8 cellular contexts compared by ENCODE assay signal in the genomic region with DNA sequence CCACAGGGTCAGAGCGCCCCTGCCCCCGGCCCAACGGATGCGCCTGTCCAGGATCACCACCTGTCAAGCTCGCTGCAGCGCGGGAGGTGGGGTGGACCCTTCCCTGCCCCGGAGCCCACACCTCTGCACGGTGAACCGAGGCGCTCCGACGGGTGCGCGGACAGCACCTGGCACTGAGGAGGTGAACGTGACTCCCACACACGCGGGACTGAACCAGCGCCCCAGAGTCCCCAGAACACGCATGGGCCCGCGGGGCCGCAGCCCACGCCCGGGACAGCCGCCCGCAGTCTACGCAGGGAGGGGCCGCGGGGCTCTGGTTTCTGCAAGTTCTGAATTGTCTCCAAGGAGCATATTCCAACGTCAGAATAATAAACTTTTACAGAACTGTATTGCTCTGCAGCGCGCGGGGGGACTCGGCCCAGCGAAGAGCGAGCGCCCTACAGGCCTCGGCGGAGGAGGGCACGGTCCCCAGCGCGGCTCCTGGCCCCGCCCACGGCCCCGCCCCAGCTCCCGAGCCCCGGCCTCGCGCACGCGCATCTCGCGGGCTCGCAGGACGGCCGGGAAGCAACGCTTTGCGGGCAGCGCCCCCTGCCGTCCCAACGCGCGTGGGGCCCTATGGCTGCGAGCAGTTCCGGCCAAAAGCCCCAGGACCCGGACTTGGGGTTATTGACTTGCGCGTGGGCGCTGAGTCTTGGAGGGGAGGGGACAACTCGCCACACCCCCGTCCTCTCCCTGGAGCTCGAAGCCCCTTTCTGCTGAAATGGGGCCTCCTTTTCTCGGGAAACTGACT. TPM values are rescaled to one million over a fixed set of nuclear protein-coding genes. Genes with fewer than 3 reads are reported as not detected.
DNase-seq lines count a peak whose midpoint lies in the region; ATAC-seq and TF ChIP-seq lines count a peak whose summit lies in the region.

No MANE protein-coding gene starts in this region.

- H3K27me3 ChIP-seq in esophagus squamous epithelium (peaks cover 0 to 14% (median 0%) of the 10 kb centered on the region in 4 donors), muscle layer of duodenum (ENCODE audit: low read depth, low read length) (no peaks in the 10 kb centered on the region)

- H3K4me3 Mint-ChIP-seq in activated T-cell treated with anti-CD3 and anti-CD28 coated beads, Interleukin-2, amount 50 U/mL, for 72 hours = peak overlapping the region; percentile 44 to 47

- no peaks in the 10 kb centered on the region for H4K20me1 ChIP-seq in OCI-LY7 (ENCODE audit: insufficient read depth, low read length)

- H3K27ac Mint-ChIP-seq in activated T-cell treated with anti-CD3 and anti-CD28 coated beads, Interleukin-2, amount 50 U/mL, for 72 hours = no peak overlapping the region

- H3K27ac ChIP-seq in OCI-LY7 (ENCODE audit: low read depth, low read length, poor library complexity, severe bottlenecking) (no peak overlapping the region), esophagus squamous epithelium (peak overlapping the region; percentile 11 to 50 (median 31)), muscle layer of duodenum (ENCODE audit: low read length) (no peak overlapping the region)

- peaks cover 0 to 3% of the 10 kb centered on the region in 2 donors for H3K9me3 Mint-ChIP-seq in activated T-cell treated with anti-CD3 and anti-CD28 coated beads, Interleukin-2, amount 50 U/mL, for 72 hours

- TF ChIP-seq POLR2A in esophagus squamous epithelium (IDR thresholded peaks at IDR 0.05) = peak in 2 of 4 donors; percentile 17 to 24

- peaks cover 8% of the 10 kb centered on the region for H3K27me3 Mint-ChIP-seq in activated T-cell treated with anti-CD3 and anti-CD28 coated beads, Interleukin-2, amount 50 U/mL, for 72 hours (ENCODE audit: low read depth)

- no TSS peak for BruUV-seq in OCI-LY7 (replicated peaks; lab: Mats Ljungman, UMichigan)

- H3K79me2 ChIP-seq in OCI-LY7 (ENCODE audit: insufficient read depth, low read depth, low read length) = no peaks in the 10 kb centered on the region

- H3K4me2 ChIP-seq in OCI-LY7 (ENCODE audit: low read length) = peak overlapping the region; percentile 48

- no peaks in the 10 kb centered on the region; the same call in 1 of the 2 replicates for H3K9me3 ChIP-seq in OCI-LY7 (ENCODE audit: low read length)
- H3K9me3 ChIP-seq in esophagus squamous epithelium = no peaks in the 10 kb centered on the region
- H3K9me3 ChIP-seq in muscle layer of duodenum (ENCODE audit: control insufficient read depth in 1 of 2, low read length in 2 of 2) = no peaks in the 10 kb centered on the region

- H3K36me3 Mint-ChIP-seq in activated T-cell treated with anti-CD3 and anti-CD28 coated beads, Interleukin-2, amount 50 U/mL, for 72 hours (ENCODE audit: insufficient read depth in 2 of 2) = no peaks in the 10 kb centered on the region

- H3K4me3 ChIP-seq in OCI-LY7 (ENCODE audit: low read depth, low read length, poor library complexity, severe bottlenecking) (peak overlapping the region; percentile 15), esophagus squamous epithelium (peak overlapping the region; percentile 30 to 67 (median 50)), muscle layer of duodenum (ENCODE audit: low read depth in 1 of 2, low read length in 2 of 2) (peak overlapping the region; percentile 30 to 70)

- 2% methylated on average over 20 of the region's 74 CpGs; no CpG with 5 or more reads in 1 of the 2 donors for WGBS in esophagus squamous epithelium, 2 donors

- peak; percentile 87 for DNase-seq in COLO668 (lab: John Stamatoyannopoulos, UW; ENCODE audit: unreplicated experiment)
- peak; percentile 88 for DNase-seq in HPDE6-E6E7 (ENCODE audit: extremely low spot score)
- DNase-seq in OCI-LY7 (ENCODE audit: low spot score) = peak; percentile 90
- DNase-seq in activated T-cell treated with anti-CD3 and anti-CD28 coated beads, Interleukin-2, amount 50 U/mL, for 72 hours = peak; percentile 92 to 97
- DNase-seq in esophagus squamous epithelium (lab: John Stamatoyannopoulos, UW) = peak; percentile 46
- peak; percentile 81 to 86 for DNase-seq in stimulated activated CD8-positive, alpha-beta memory T cell treated with anti-CD3 and anti-CD28 coated beads, Interleukin-4, amount 100 ng/mL, for 4 hours (ENCODE audit: low read depth in 2 of 2, low spot score in 1 of 2)

- POLR2A ChIA-PET in OCI-LY7 (lab: Charles Lee) = interaction anchor here (1.2 kb wide), 1 partner anchor 394 kb away, joined by 4 read pairs; no protein-coding TSS in a partner anchor

- H3K4me1 Mint-ChIP-seq in activated T-cell treated with anti-CD3 and anti-CD28 coated beads, Interleukin-2, amount 50 U/mL, for 72 hours (ENCODE audit: low read depth) = no peaks in the 10 kb centered on the region

- peak; percentile 91 for ATAC-seq in GM19467 (IDR thresholded peaks at IDR 0.05; ENCODE audit: unreplicated experiment)
- peak; percentile 97 to 98 for ATAC-seq in activated T-cell treated with anti-CD3 and anti-CD28 coated beads, Interleukin-2, amount 50 U/mL, for 72 hours (replicated peaks in 1 of 2)

- CTCF ChIA-PET in OCI-LY7 (lab: Charles Lee; ENCODE audit: unreplicated experiment) = interaction anchor here (0.6 to 1.7 kb wide), 4 partner anchors 15 to 421 kb away, joined by 3 to 17 read pairs (median 4); no protein-coding TSS in a partner anchor

- no peaks in the 10 kb centered on the region for H3K9me2 ChIP-seq in OCI-LY7 (ENCODE audit: insufficient read depth, low read length)

- intact Hi-C loops in OCI-LY7 (cut with micrococcal nuclease; ENCODE audit: unreplicated experiment) = loop anchor here (1.0 to 10.0 kb wide), 4 partner anchors 130 to 395 kb away; a partner anchor contains a TSS
- intact Hi-C loops in esophagus squamous epithelium (cut with DNase I) = loop anchor here (5.0 to 10.0 kb wide), 2 partner anchors 397 to 804 kb away; no protein-coding TSS in a partner anchor

- no peaks in the 10 kb centered on the region for H3K36me3 ChIP-seq in OCI-LY7 (ENCODE audit: insufficient read depth, low read length)
- H3K36me3 ChIP-seq in esophagus squamous epithelium = no peaks in the 10 kb centered on the region
- H3K36me3 ChIP-seq in muscle layer of duodenum (ENCODE audit: control insufficient read depth in 1 of 2, insufficient read depth in 2 of 2, low read length in 2 of 2) = no peaks in the 10 kb centered on the region

- peak overlapping the region; percentile 61; the same call in 1 of the 2 replicates for H2AFZ ChIP-seq in OCI-LY7 (ENCODE audit: low read length)

- peaks cover 5% of the 10 kb centered on the region for H3K4me1 ChIP-seq in OCI-LY7 (ENCODE audit: insufficient read depth, low read length, poor library complexity, severe bottlenecking)
- H3K4me1 ChIP-seq in esophagus squamous epithelium = peaks cover 5 to 15% (median 10%) of the 10 kb centered on the region in 3 donors
- H3K4me1 ChIP-seq in muscle layer of duodenum (ENCODE audit: control insufficient read depth in 1 of 2, insufficient read depth in 2 of 2, low read length in 2 of 2) = peaks cover 0 to 12% of the 10 kb centered on the region in 2 donors

- peak; percentile 89 for TF ChIP-seq CTCF in OCI-LY7 (conservative IDR thresholded peaks at IDR 0.05; ENCODE audit: low read length)
- peak; percentile 95 to 99 (median 98) for TF ChIP-seq CTCF in esophagus squamous epithelium (IDR thresholded peaks at IDR 0.05)

RNA-seq across cellular contexts. Expression of a gene that starts 29.7 kb away (rescaled TPM):
- 13.5 and 16.1 TPM in 2 replicates for total RNA-seq in OCI-LY7 (2014; rRNA removed; shearing (Covaris generic))
- total RNA-seq in OCI-LY7 (2022) = 24.3 and 27.1 TPM in 2 replicates
- total RNA-seq in activated T-cell treated with anti-CD3 and anti-CD28 coated beads, Interleukin-2, amount 50 U/mL, for 72 hours = 10 to 100 TPM; 29.5 to 34.3 TPM
- total RNA-seq in esophagus squamous epithelium = 100 to 1,000 TPM; 101 to 194 (median 131) TPM

Comparison
In these comparisons a context has a peak if more than half of its experiments do, and no peak if none do; other contexts are left out.
1. H3K27ac ChIP-seq: peak in esophagus squamous epithelium (4 of 4); none in OCI-LY7 (single experiment) and muscle layer of duodenum (single experiment).
2. Peak in every context shown above with its lines, with median percentiles within 50 percentile points of each other: DNase-seq and H3K4me3 ChIP-seq.